ENCODE assay signal across 12 cellular contexts in the genomic region with DNA sequence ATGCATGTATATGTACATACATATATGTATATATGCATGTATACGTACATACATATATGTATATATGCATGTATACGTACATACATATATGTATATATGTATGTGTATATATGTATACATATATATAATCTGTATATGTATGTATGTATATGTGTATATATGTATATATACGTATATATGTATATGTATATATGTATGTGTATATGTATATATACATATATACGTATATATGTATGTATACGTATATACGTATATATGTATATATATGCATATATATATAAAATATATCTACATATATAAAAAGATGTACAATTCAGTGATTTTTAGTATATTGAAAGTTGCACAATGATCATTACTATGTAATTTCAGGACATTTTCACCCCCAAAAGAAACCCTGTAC. TPM values are rescaled to one million over a fixed set of nuclear protein-coding genes. Genes with fewer than 3 reads are reported as not detected.
A peak's percentile ranks its signal among the peaks of the same experiment; 100 is the strongest.
DNase-seq lines count a peak whose midpoint lies in the region; ATAC-seq, FAIRE-seq and TF ChIP-seq lines count a peak whose summit lies in the region.
"Not testable (repeated sequence)": the region's sequence is repeated elsewhere in the genome, so short reads cannot be mapped to it uniquely, and the experiment has no call there.
"Had no signal": no experiment of that assay in that cellular context is flagged by ENCODE, and none has a peak within 500 bp of the region (broad histone marks: within the 10 kb centered on the region; RNA-seq: fewer than 3 reads in every experiment).

No MANE protein-coding gene starts in this region.

- not testable (repeated sequence) for H3K27me3 ChIP-seq in K562 (ENCODE audit: control insufficient read depth in 2 of 2, insufficient read depth in 2 of 2, low read length in 2 of 2); pancreas

- not testable (repeated sequence) for H3K79me2 ChIP-seq in K562 (ENCODE audit: control insufficient read depth, insufficient read depth, low read length)

- not testable (repeated sequence) for H3K4me2 ChIP-seq in K562 (ENCODE audit: insufficient read depth, low read length)

- H3K4me3 ChIP-seq in K562, pancreas: not testable (repeated sequence)

- not testable (repeated sequence) for H3K9ac ChIP-seq in K562 (ENCODE audit: insufficient read depth in 1 of 2, low read depth in 2 of 2, low read length in 2 of 2)

- FAIRE-seq in A204.1 (lab: Jason Lieb, UNC): peak; percentile 90
- peak; percentile 2 for FAIRE-seq in RCC 7860 (lab: Jason Lieb, UNC)
- not testable (repeated sequence) for FAIRE-seq in K562 (lab: Jason Lieb, UNC)
- FAIRE-seq in frontal cortex (lab: Jason Lieb, UNC): peak; percentile 82
- peak; percentile 77 for FAIRE-seq in pancreas (lab: Jason Lieb, UNC)

- H4K20me1 ChIP-seq in K562 (replicated peaks; ENCODE audit: control insufficient read depth, insufficient read depth, low read length): not testable (repeated sequence)

- not testable (repeated sequence) for H3K36me3 ChIP-seq in K562 (ENCODE audit: control insufficient read depth, insufficient read depth, low read length); pancreas

- not testable (repeated sequence) for H3K27ac ChIP-seq in K562 (ENCODE audit: extremely low read depth, low read depth, low read length); pancreas

- not testable (repeated sequence) for H3K4me1 ChIP-seq in K562 (replicated peaks in 1 of 2; ENCODE audit: control insufficient read depth in 2 of 2, insufficient read depth in 2 of 2, low read length in 2 of 2); pancreas

- BruUV-seq in K562 (replicated peaks; lab: Mats Ljungman, UMichigan): not testable (repeated sequence)

- 86% methylated on average over 6 of the region's 6 CpGs for WGBS in K562 (ENCODE audit: insufficient coverage, low coverage, missing lambda C conversion rate)
- WGBS in pancreas, 2 donors: 78 to 80% methylated on average over 6 of the region's 6 CpGs

- H2AFZ ChIP-seq in K562 (ENCODE audit: low read depth, low read length): not testable (repeated sequence)

- not testable (repeated sequence) for H3K9me3 ChIP-seq in K562 (replicated peaks; ENCODE audit: control insufficient read depth, insufficient read depth, low read depth, low read length); pancreas

- not testable (repeated sequence) for TF ChIP-seq POLR2A in K562 (conservative IDR thresholded peaks at IDR 0.05)

- not testable (repeated sequence) for DNase-seq in RCC 7860 (ENCODE audit: low spot score); K562 (ENCODE audit: extremely low read depth in 1 of 4, low spot score in 3 of 4); frontal cortex (ENCODE audit: low spot score in 2 of 2); pancreas

- not testable (repeated sequence) for TF ChIP-seq CTCF in K562 (IDR thresholded peaks at IDR 0.05 in 2 of 3, conservative IDR thresholded peaks at IDR 0.05 in 1 of 3; ENCODE audit: insufficient read depth in 2 of 3, low read depth in 1 of 3, low read length in 3 of 3); pancreas (IDR thresholded peaks at IDR 0.05)

- not testable (repeated sequence) for TF ChIP-seq EP300 in K562 (IDR thresholded peaks at IDR 0.05; ENCODE audit: low read length)

- CTCF ChIA-PET in K562 (lab: Yijun Ruan, JAX; ENCODE audit: low intra/inter-chr PET ratio): not testable (repeated sequence)

- not testable (repeated sequence) for TF ChIP-seq RAD21 in K562 (CRISPR knock-in tag; conservative IDR thresholded peaks at IDR 0.05 in 1 of 2, IDR thresholded peaks at IDR 0.05 in 1 of 2)

- H3K9me1 ChIP-seq in K562 (ENCODE audit: control insufficient read depth, insufficient read depth, low read length): not testable (repeated sequence)

- POLR2A ChIA-PET in K562 (lab: Yijun Ruan, JAX): not testable (repeated sequence)

- not testable (repeated sequence) for ATAC-seq in K562, pancreas

- in situ Hi-C loops in K562 (cut with MboI): not testable (repeated sequence)

- intact Hi-C loops in K562 (cut with micrococcal nuclease); pancreas (cut with DNase I): not testable (repeated sequence)

TF ChIP-seq in K562, 482 proteins besides CTCF, POLR2A, EP300 and RAD21:
- TF ChIP-seq SLC30A9 (CRISPR knock-in tag; IDR thresholded peaks at IDR 0.05) (peak; percentile 75; the same call in 1 of the 2 replicates), ZNF140 (CRISPR knock-in tag; IDR thresholded peaks at IDR 0.05) (0 out of 2 replicates have a peak, but pooled peaks have one; percentile 14), ZNF408 (CRISPR knock-in tag; IDR thresholded peaks at IDR 0.05; ENCODE audit: low read depth) (peak; percentile 61; the same call in 1 of the 2 replicates), MTF1 (CRISPR knock-in tag; IDR thresholded peaks at IDR 0.05; ENCODE audit: borderline replicate concordance) (peak; percentile 74; the same call in 1 of the 2 replicates), ZNF707 (CRISPR knock-in tag; conservative IDR thresholded peaks at IDR 0.05) (0 out of 2 replicates have a peak, but pooled peaks have one; percentile 56)
- TF ChIP-seq, protein P1, sequence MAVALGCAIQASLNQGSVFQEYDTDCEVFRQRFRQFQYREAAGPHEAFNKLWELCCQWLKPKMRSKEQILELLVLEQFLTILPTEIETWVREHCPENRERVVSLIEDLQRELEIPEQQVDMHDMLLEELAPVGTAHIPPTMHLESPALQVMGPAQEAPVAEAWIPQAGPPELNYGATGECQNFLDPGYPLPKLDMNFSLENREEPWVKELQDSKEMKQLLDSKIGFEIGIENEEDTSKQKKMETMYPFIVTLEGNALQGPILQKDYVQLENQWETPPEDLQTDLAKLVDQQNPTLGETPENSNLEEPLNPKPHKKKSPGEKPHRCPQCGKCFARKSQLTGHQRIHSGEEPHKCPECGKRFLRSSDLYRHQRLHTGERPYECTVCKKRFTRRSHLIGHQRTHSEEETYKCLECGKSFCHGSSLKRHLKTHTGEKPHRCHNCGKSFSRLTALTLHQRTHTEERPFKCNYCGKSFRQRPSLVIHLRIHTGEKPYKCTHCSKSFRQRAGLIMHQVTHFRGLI (CRISPR knock-in tag; IDR thresholded peaks at IDR 0.05): 0 out of 2 replicates have a peak, but pooled peaks have one; percentile 43

RNA-seq across cellular contexts. Expression of a gene that starts 30.7 kb away (rescaled TPM):
- 0.19 TPM in 1 of 2 replicates, not detected in the other for total RNA-seq in K562 (2011; cell fraction: chromatin; rRNA removed; ENCODE audit: low replicate concordance)
- total RNA-seq in K562 (2011; cell fraction: nucleolus; rRNA removed): not detected in 2 replicates
- total RNA-seq in K562 (2011; cell fraction: nucleoplasm; rRNA removed): not detected in 2 replicates
- total RNA-seq in K562 (2014; rRNA removed) (not detected in 2 replicates), K562 (2014; rRNA removed; fragmentation: Illumina TruSeq; extraction: Trizol) (not detected in 2 replicates), K562 (2015; rRNA removed; fragmentation: Illumina TruSeq; extraction: Trizol) (0.11 TPM in 1 of 2 replicates, not detected in the other), K562 (2021) (not detected in 2 replicates), frontal cortex (0.82 TPM), pancreas (1 to 10 TPM in 5 of 6 donors, under 1 TPM in 1; 0.69 to 2.1 (median 1.5) TPM)
- polyA plus RNA-seq in K562 (2011; rRNA removed) (0.12 TPM in 1 of 2 replicates, not detected in the other), K562 (2014; fragmentation: Illumina TruSeq; extraction: Trizol) (not detected in 2 replicates), K562 (2014; fragmentation: Nextera tagmentation; extraction: Ambion mirVana) (not detected), K562 (2014; rRNA removed) (not detected in 2 replicates), pancreas (1 to 10 TPM in 1 of 2 donors, under 1 TPM in 1; 0.80 to 1.4 TPM)
- not detected in 2 replicates for polyA plus RNA-seq in K562 (2011; cell fraction: cytosol; rRNA removed)
- 0.06 TPM in 1 of 2 replicates, not detected in the other for polyA plus RNA-seq in K562 (2011; cell fraction: nucleus; rRNA removed)
- polyA plus RNA-seq in K562 (2012): 0.35 TPM in 1 of 2 replicates, not detected in the other
- polyA minus RNA-seq in K562 (2011; rRNA and poly(A)+ RNA removed): not detected in 2 replicates
- polyA minus RNA-seq in K562 (2011; cell fraction: cytosol; rRNA and poly(A)+ RNA removed): not detected in 2 replicates
- not detected in 2 replicates for polyA minus RNA-seq in K562 (2011; cell fraction: nucleus; rRNA and poly(A)+ RNA removed)
- total RNA-seq: A673, Daoy, G401 had no signal
- polyA plus RNA-seq: CD14-positive monocyte; CD4-positive, alpha-beta memory T cell; CD4-positive, CD25-positive, alpha-beta regulatory T cell; CD8-positive, alpha-beta memory T cell had no signal
